Comparison of ENCODE assay signal across 14 cellular contexts in the genomic region with DNA sequence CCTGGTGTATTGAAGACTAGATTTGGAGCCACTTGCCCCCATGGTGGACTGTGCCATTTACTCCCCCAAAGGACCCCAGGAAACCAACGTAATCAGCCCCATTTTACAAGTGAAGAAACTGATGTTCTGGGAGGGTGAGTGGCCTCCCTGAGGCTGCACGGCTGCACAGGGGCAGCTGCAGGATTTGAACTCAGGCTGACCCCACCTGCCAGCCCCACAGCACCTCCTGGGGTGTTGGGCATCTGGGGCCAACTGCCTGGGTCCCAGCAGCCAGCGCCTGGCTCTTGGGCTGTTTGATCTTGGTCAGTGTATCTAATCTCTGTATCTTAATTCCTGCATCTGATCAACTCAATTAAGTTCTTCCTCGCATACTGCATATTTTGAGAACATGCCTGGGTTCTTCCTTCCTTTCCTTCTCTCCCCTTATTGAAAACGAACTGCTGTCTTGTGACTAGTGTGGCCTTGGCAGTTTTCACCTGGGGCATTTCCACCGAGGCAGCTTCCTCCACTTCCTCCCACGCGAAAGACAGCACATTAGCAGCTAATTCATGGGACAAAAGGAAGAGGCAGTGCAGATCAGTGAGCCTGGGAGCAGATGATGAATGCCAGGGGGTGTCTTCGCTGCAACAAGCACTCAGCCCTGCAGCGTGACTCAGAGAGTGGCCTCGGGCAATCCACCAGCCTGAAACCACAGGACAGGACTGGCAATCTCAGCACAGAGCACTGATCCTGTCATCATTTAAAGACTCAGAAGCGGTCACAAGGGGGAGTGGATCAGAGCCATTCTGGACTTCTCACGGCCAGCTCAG.
DNase-seq lines count a peak whose midpoint lies in the region; ATAC-seq and TF ChIP-seq lines count a peak whose summit lies in the region.
"Had no signal": no experiment of that assay in that cellular context is flagged by ENCODE, and none has a peak within 500 bp of the region (broad histone marks: within the 10 kb centered on the region; RNA-seq: fewer than 3 reads in every experiment).

No MANE protein-coding gene starts in this region.

- in situ Hi-C loops in astrocyte of the cerebellum (cut with HindIII; ENCODE audit: low sequenced_read_pairs), result no loop called here

- H3K9me3 ChIP-seq in MG63, result no peaks in the 10 kb centered on the region
- H3K9me3 ChIP-seq: testis had no signal

- ATAC-seq in GM19351 (IDR thresholded peaks at IDR 0.05; ENCODE audit: unreplicated experiment) (no peak), GM18873 (IDR thresholded peaks at IDR 0.05; ENCODE audit: low FRiP score, unreplicated experiment) (no peak), HG03095 (IDR thresholded peaks at IDR 0.05; ENCODE audit: unreplicated experiment) (no peak)
- ATAC-seq: activated CD8-positive, alpha-beta memory T cell treated with anti-CD3 and anti-CD28 coated beads, Interleukin-2, amount 10 ng/mL, durations not matched to agents 7 days and 5 days had no signal

- DNase-seq in AG20443 (ENCODE audit: low spot score) (peak; percentile 92), MG63 (peak; percentile 87), astrocyte of the cerebellum (ENCODE audit: low read depth) (peak; percentile 37), islet precursor cell (peak; percentile 99)
- DNase-seq in stimulated activated naive CD4-positive, alpha-beta T cell treated with Interleukin-2 at 50 U/mL for 16 hours (lab: John Stamatoyannopoulos, UW), result no peak
- DNase-seq: activated CD8-positive, alpha-beta memory T cell treated with anti-CD3 and anti-CD28 coated beads, Interleukin-2, amount 10 ng/mL, durations not matched to agents 7 days and 5 days; caudate nucleus; CD4-positive, alpha-beta memory T cell; hypothalamus; NCI-H2081 treated with DMSO at 0.1 percent for 48 hours; testis had no signal

- no peak overlapping the region for H3K4me3 ChIP-seq in MG63
- no peak overlapping the region for H3K4me3 ChIP-seq in astrocyte of the cerebellum (ENCODE audit: low read depth, low read length)
- H3K4me3 ChIP-seq: testis had no signal

- H3K27me3 ChIP-seq in MG63, result no peaks in the 10 kb centered on the region
- H3K27me3 ChIP-seq: testis had no signal

- no peak for TF ChIP-seq CTCF in astrocyte of the cerebellum (IDR thresholded peaks at IDR 0.05; ENCODE audit: low read depth, low read length, missing control alignments)

- H3K36me3 ChIP-seq in MG63, result no peaks in the 10 kb centered on the region
